22 cellular contexts compared by ENCODE assay signal in the genomic region with DNA sequence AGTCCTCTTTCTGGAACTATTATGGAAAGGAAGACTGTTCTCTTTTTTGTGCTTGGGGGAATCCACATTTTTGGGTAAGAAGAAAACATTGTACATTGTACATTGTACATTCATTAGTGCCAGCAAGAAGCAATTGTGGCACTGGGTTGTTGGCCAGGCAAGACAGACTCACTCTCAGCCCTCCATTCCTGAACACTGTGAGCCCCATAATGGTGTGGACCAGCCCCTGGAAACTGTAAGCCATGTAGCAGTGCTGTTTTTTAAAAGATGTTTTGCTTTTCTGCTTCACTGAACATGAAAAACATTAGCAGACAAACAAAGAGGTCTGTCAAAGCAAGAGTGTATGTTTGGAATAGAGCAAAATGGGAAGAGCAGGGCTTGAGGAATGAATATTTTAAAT.
"Had no signal": no experiment of that assay in that cellular context is flagged by ENCODE, and none has a peak within 500 bp of the region (broad histone marks: within the 10 kb centered on the region; RNA-seq: fewer than 3 reads in every experiment).

No MANE protein-coding gene starts in this region.

- H3K4me3 ChIP-seq: esophagus squamous epithelium, gastroesophageal sphincter, left ventricle myocardium inferior, lower lobe of right lung, psoas muscle, right atrium auricular region, sigmoid colon, skin epidermis, stomach, thoracic aorta had no signal

- H3K9me3 ChIP-seq: esophagus squamous epithelium, gastroesophageal sphincter, left ventricle myocardium inferior, lower lobe of right lung, psoas muscle, right atrium auricular region, sigmoid colon, stomach, thoracic aorta had no signal

- H3K27me3 ChIP-seq: esophagus squamous epithelium, gastroesophageal sphincter, right atrium auricular region, sigmoid colon, stomach had no signal

- H3K4me1 ChIP-seq: esophagus squamous epithelium, gastroesophageal sphincter, left ventricle myocardium inferior, lower lobe of right lung, parathyroid adenoma, psoas muscle, right atrium auricular region, sigmoid colon, stomach had no signal

- H3K27ac Mint-ChIP-seq: naive B cell, nephron progenitor cell had no signal

- H3K4me1 Mint-ChIP-seq: naive B cell, nephron progenitor cell had no signal

- H3K4me3 Mint-ChIP-seq: naive B cell, nephron progenitor cell had no signal

- H3K9me3 Mint-ChIP-seq: nephron progenitor cell had no signal

- H3K27me3 Mint-ChIP-seq: naive B cell had no signal

- DNase-seq: dermis blood vessel endothelial cell; esophagus squamous epithelium; foreskin fibroblast; kidney; left cardiac atrium; left ventricle myocardium inferior; lower lobe of right lung; mesenchymal stem cell; naive B cell; nephron progenitor cell; psoas muscle; sigmoid colon; stimulated activated CD4-positive, alpha-beta T cell treated with anti-CD3 and anti-CD28 coated beads, Interleukin-2, amount 100 ng/mL, for 24 hours; stimulated activated CD4-positive, alpha-beta T cell treated with anti-CD3 and anti-CD28 coated beads, Interleukin-4, amount 100 ng/mL, for 4 hours; stimulated activated naive CD4-positive, alpha-beta T cell; stomach; trophoblast cell had no signal

- H3K27ac ChIP-seq: esophagus squamous epithelium, gastroesophageal sphincter, left ventricle myocardium inferior, lower lobe of right lung, parathyroid adenoma, psoas muscle, right atrium auricular region, sigmoid colon, skin epidermis, stomach, thoracic aorta had no signal
